Comparison of ENCODE assay signal across 16 cellular contexts in genomic region chr7:149569726-149570422, GRCh38.
DNase-seq lines count a peak whose midpoint lies in the region; ATAC-seq and TF ChIP-seq lines count a peak whose summit lies in the region.
"Had no signal": no experiment of that assay in that cellular context is flagged by ENCODE, and none has a peak within 500 bp of the region (broad histone marks: within the 10 kb centered on the region; RNA-seq: fewer than 3 reads in every experiment).

No MANE protein-coding gene starts in this region.

- H3K4me1 ChIP-seq in mesenchymal stem cell (ENCODE audit: control insufficient read depth, insufficient read depth, low read depth, low read length) = peaks cover 15% of the 10 kb centered on the region
- peaks cover 0 to 28% (median 21%) of the 10 kb centered on the region in 4 donors for H3K4me1 ChIP-seq in sigmoid colon
- H3K4me1 ChIP-seq in GM23338 (ENCODE audit: insufficient read depth) = no peaks in the 10 kb centered on the region
- H3K4me1 ChIP-seq: BLaER1 treated with 17β-estradiol and CSF1 and Interleukin-3, amounts not matched to agents 10 nM and 100 nM had no signal

- H3K4me1 Mint-ChIP-seq in chondrocyte (ENCODE audit: low read depth) (peaks cover 34% of the 10 kb centered on the region), GM23338 (no peaks in the 10 kb centered on the region)

- no peak overlapping the region for H3K4me3 ChIP-seq in mesenchymal stem cell (ENCODE audit: insufficient read depth in 1 of 2, low read depth in 1 of 2, low read length in 2 of 2)
- H3K4me3 ChIP-seq in sigmoid colon = no peak overlapping the region
- no peak overlapping the region for H3K4me3 ChIP-seq in GM23338

- peak overlapping the region; percentile 98 for H3K27ac ChIP-seq in mesenchymal stem cell (ENCODE audit: low read length, poor library complexity, severe bottlenecking)
- H3K27ac ChIP-seq in sigmoid colon = no peak overlapping the region
- no peak overlapping the region for H3K27ac ChIP-seq in GM23338 (ENCODE audit: low read depth)
- H3K27ac ChIP-seq: BLaER1 treated with 17β-estradiol and CSF1 and Interleukin-3, amounts not matched to agents 10 nM and 100 nM had no signal

- H3K23ac ChIP-seq in mesenchymal stem cell (ENCODE audit: low read length in 2 of 2) = no peak overlapping the region

- H3K27ac Mint-ChIP-seq in chondrocyte (ENCODE audit: unreplicated experiment) (peak overlapping the region; percentile 90), GM23338 (no peak overlapping the region)
- H3K27ac Mint-ChIP-seq: CD8-positive, alpha-beta T cell had no signal

- intact Hi-C loops in sigmoid colon (cut with DNase I) = no loop called here

- H3K79me1 ChIP-seq in mesenchymal stem cell (replicated peaks; ENCODE audit: low read length, poor library complexity, severe bottlenecking) = peaks cover 13% of the 10 kb centered on the region

- H2BK120ac ChIP-seq in mesenchymal stem cell (ENCODE audit: low read depth, low read length) = no peak overlapping the region

- H3K9ac ChIP-seq in mesenchymal stem cell (ENCODE audit: low read length) = no peak overlapping the region
- H3K9ac ChIP-seq: BLaER1 treated with 17β-estradiol and CSF1 and Interleukin-3, amounts not matched to agents 10 nM and 100 nM had no signal

- no peaks in the 10 kb centered on the region for H3K9me2 ChIP-seq in GM23338 (ENCODE audit: insufficient read depth)

- H4K91ac ChIP-seq in mesenchymal stem cell (ENCODE audit: low read length) = no peak overlapping the region

- no peak overlapping the region for H4K8ac ChIP-seq in mesenchymal stem cell (ENCODE audit: low read length)

- H2BK15ac ChIP-seq in mesenchymal stem cell (ENCODE audit: low read depth, poor library complexity, severe bottlenecking) = no peak overlapping the region

- H3K4me3 Mint-ChIP-seq in chondrocyte (ENCODE audit: unreplicated experiment) (peak overlapping the region; percentile 68), GM23338 (no peak overlapping the region)
- H3K4me3 Mint-ChIP-seq: CD8-positive, alpha-beta T cell had no signal

- peak overlapping the region; percentile 73 for H2BK5ac ChIP-seq in mesenchymal stem cell (ENCODE audit: low read depth, low read length, poor library complexity, severe bottlenecking)

- H2AFZ ChIP-seq in mesenchymal stem cell (ENCODE audit: low read depth, low read length) = no peak overlapping the region
- H2AFZ ChIP-seq in GM23338 = no peak overlapping the region

- H3K36me3 ChIP-seq in mesenchymal stem cell (ENCODE audit: control insufficient read depth in 1 of 2, insufficient read depth in 2 of 2, low read depth in 1 of 2, low read length in 2 of 2) (peaks cover 11 to 34% of the 10 kb centered on the region in 2 experiments), sigmoid colon (no peaks in the 10 kb centered on the region), GM23338 (ENCODE audit: insufficient read depth) (peaks cover 17% of the 10 kb centered on the region; the same call in 1 of the 2 replicates)

- H3K27me3 ChIP-seq in mesenchymal stem cell (ENCODE audit: control insufficient read depth in 1 of 2, insufficient read depth in 1 of 2, low read length in 2 of 2) (no peaks in the 10 kb centered on the region), sigmoid colon (no peaks in the 10 kb centered on the region), GM23338 (ENCODE audit: insufficient read depth) (no peaks in the 10 kb centered on the region)
- H3K27me3 ChIP-seq: BLaER1 treated with 17β-estradiol and CSF1 and Interleukin-3, amounts not matched to agents 10 nM and 100 nM had no signal

- H3K4me2 ChIP-seq in mesenchymal stem cell (ENCODE audit: low read length, poor library complexity, severe bottlenecking) (peak overlapping the region; percentile 69), GM23338 (no peak overlapping the region)
- H3K4me2 ChIP-seq: BLaER1 treated with 17β-estradiol and CSF1 and Interleukin-3, amounts not matched to agents 10 nM and 100 nM had no signal

- no peak overlapping the region for H2BK12ac ChIP-seq in mesenchymal stem cell (ENCODE audit: low read length in 2 of 2)

- TF ChIP-seq CTCF in chondrocyte (IDR thresholded peaks at IDR 0.05) (no peak), sigmoid colon (IDR thresholded peaks at IDR 0.05) (no peak), GM23338 (conservative IDR thresholded peaks at IDR 0.05; ENCODE audit: low read depth in 2 of 2) (no peak)

- ATAC-seq in GM18868 (IDR thresholded peaks at IDR 0.05; ENCODE audit: unreplicated experiment) (no peak), GM23338 (no peak; the same call in 2 of the 3 replicates)
- ATAC-seq: CD8-positive, alpha-beta T cell; Right ventricle myocardium inferior had no signal

- no peak for TF ChIP-seq EP300 in sigmoid colon (IDR thresholded peaks at IDR 0.05)

- H4K20me1 ChIP-seq in GM23338 (replicated peaks; ENCODE audit: insufficient read depth) = 0 out of 2 replicates have a peak, but pooled peaks cover 3% of the 10 kb centered on the region

- H3K36me3 Mint-ChIP-seq in chondrocyte (ENCODE audit: low read depth) = peaks cover 21% of the 10 kb centered on the region
- peaks cover 67% of the 10 kb centered on the region for H3K36me3 Mint-ChIP-seq in GM23338 (ENCODE audit: low read depth)

- no peaks in the 10 kb centered on the region for H3K79me2 ChIP-seq in GM23338 (replicated peaks; ENCODE audit: insufficient read depth)

- no peak overlapping the region for H3K18ac ChIP-seq in mesenchymal stem cell (ENCODE audit: low read depth in 1 of 2, low read length in 2 of 2)

- DNase-seq in Kasumi-1 (lab: John Stamatoyannopoulos, UW) (peak; percentile 39 to 47), chondrocyte (ENCODE audit: low spot score) (no peak), mesenchymal stem cell (no peak), sigmoid colon (no peak), GM23338 (ENCODE audit: low spot score) (no peak)
- peak; percentile 1 for DNase-seq in stimulated activated CD8-positive, alpha-beta memory T cell treated with anti-CD3 and anti-CD28 coated beads, Interleukin-4, amount 100 ng/mL, for 48 hours
- DNase-seq: CD8-positive, alpha-beta T cell; HCEC 1CT; KBM-7; MV-4-11; NCI-H1694 treated with DMSO at 0.1 percent for 48 hours; NCI-H510A; NCI-H748 treated with DMSO at 0.1 percent for 48 hours had no signal

- H3K4ac ChIP-seq in mesenchymal stem cell (ENCODE audit: low read depth in 1 of 2, low read length in 2 of 2) = no peak overlapping the region

- peak overlapping the region; percentile 97 for H2AK5ac ChIP-seq in mesenchymal stem cell (ENCODE audit: low read length, severe bottlenecking)

- H3F3A ChIP-seq in GM23338 (replicated peaks; ENCODE audit: low read depth) = no peaks in the 10 kb centered on the region

- H3K27me3 Mint-ChIP-seq in chondrocyte (ENCODE audit: low read depth) = no peaks in the 10 kb centered on the region
- H3K27me3 Mint-ChIP-seq in GM23338 (ENCODE audit: insufficient read depth, low read depth, poor library complexity) = no peaks in the 10 kb centered on the region

- no peak for TF ChIP-seq POLR2A in sigmoid colon (IDR thresholded peaks at IDR 0.05)

- peaks cover 19% of the 10 kb centered on the region for H3K9me3 Mint-ChIP-seq in chondrocyte (ENCODE audit: low read depth)
- H3K9me3 Mint-ChIP-seq in GM23338 = peaks cover 58% of the 10 kb centered on the region

- H3K9me3 ChIP-seq in mesenchymal stem cell (ENCODE audit: control insufficient read depth, low read length) (peaks cover 19% of the 10 kb centered on the region), sigmoid colon (peaks cover 0 to 6% (median 4%) of the 10 kb centered on the region in 4 donors)

- 95% methylated on average over 8 of the region's 12 CpGs for WGBS in mesenchymal stem cell
- 97% methylated on average over 12 of the region's 12 CpGs for whole genome bisulfite sequencing in sigmoid colon, 2 donors

- no peak overlapping the region for H3K14ac ChIP-seq in mesenchymal stem cell (ENCODE audit: low read length in 2 of 2)

Comparison
In these comparisons a context has a peak if more than half of its experiments do, and no peak if none do; other contexts are left out.
1. DNase-seq: peak in Kasumi-1 (2 of 2) and stimulated activated CD8-positive, alpha-beta memory T cell treated with anti-CD3 and anti-CD28 coated beads, Interleukin-4, amount 100 ng/mL, for 48 hours (single experiment); none in chondrocyte (single experiment), mesenchymal stem cell (single experiment), sigmoid colon (single experiment) and GM23338 (single experiment).